ENCODE assay signal across 20 cellular contexts in the genomic region with DNA sequence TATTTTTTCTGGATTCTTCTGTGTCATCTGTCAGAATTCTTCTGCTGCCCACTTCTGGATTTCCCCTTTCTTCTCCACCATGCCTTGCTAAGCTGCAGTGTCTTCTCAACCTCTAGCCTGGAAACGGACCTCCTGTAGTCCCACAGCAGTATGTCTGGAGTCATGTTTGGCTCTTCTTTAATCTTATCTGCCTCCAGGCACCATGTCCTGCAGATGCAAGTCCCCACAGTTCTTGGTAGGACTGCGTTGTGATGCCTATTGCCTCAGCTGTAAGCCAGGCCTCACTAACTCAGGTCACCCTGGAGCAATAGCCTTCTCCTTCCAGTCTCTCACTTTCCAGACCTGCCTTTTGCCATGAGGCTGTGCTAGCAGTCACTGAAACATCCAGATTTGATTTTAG.
DNase-seq lines count a peak whose midpoint lies in the region; ATAC-seq and TF ChIP-seq lines count a peak whose summit lies in the region.
"Had no signal": no experiment of that assay in that cellular context is flagged by ENCODE, and none has a peak within 500 bp of the region (broad histone marks: within the 10 kb centered on the region; RNA-seq: fewer than 3 reads in every experiment).

No MANE protein-coding gene starts in this region.

- no peak overlapping the region for H3K56ac ChIP-seq in H9 (ENCODE audit: insufficient read length, low read depth, low read length)
- no peak overlapping the region for H3K56ac ChIP-seq in mesendoderm (ENCODE audit: low read length)

- H2AK5ac ChIP-seq in H9 (ENCODE audit: insufficient read length, low read length): no peak overlapping the region
- H2AK5ac ChIP-seq in mesendoderm (ENCODE audit: low read length): no peak overlapping the region
- no peak overlapping the region for H2AK5ac ChIP-seq in trophoblast cell (ENCODE audit: low read length)

- H4K5ac ChIP-seq in H9 (ENCODE audit: insufficient read length, low read depth, low read length) (peak overlapping the region; percentile 51), mesendoderm (ENCODE audit: low read length) (no peak overlapping the region)

- no peak overlapping the region for H3K4me3 Mint-ChIP-seq in H9
- H3K4me3 Mint-ChIP-seq: B cell; CD4-positive, alpha-beta T cell; CD8-positive, alpha-beta T cell had no signal

- H3K27ac ChIP-seq in H9 (ENCODE audit: insufficient read length, low read depth, low read length): no peak overlapping the region
- H3K27ac ChIP-seq in mesendoderm (ENCODE audit: low read depth, low read length): no peak overlapping the region
- H3K27ac ChIP-seq in trophoblast cell (ENCODE audit: low read depth, low read length): no peak overlapping the region
- no peak overlapping the region for H3K27ac ChIP-seq in testis
- H3K27ac ChIP-seq: 22Rv1, A549, BLaER1 had no signal

- H4K8ac ChIP-seq in H9 (replicated peaks; ENCODE audit: insufficient read length, low read depth, low read length) (no peak overlapping the region), mesendoderm (ENCODE audit: low read depth, low read length) (no peak overlapping the region), trophoblast cell (ENCODE audit: low read depth, low read length) (no peak overlapping the region)

- H3K23ac ChIP-seq in H9 (ENCODE audit: insufficient read length, low read depth, low read length) (no peak overlapping the region), mesendoderm (ENCODE audit: low read length) (no peak overlapping the region), trophoblast cell (ENCODE audit: low read length) (no peak overlapping the region)

- no peak for TF ChIP-seq POLR2A in testis (IDR thresholded peaks at IDR 0.05)

- H4K91ac ChIP-seq in H9 (ENCODE audit: insufficient read length, low read depth, low read length) (no peak overlapping the region), trophoblast cell (ENCODE audit: low read depth, low read length) (no peak overlapping the region)

- H2BK15ac ChIP-seq in H9 (ENCODE audit: low read depth, low read length) (no peak overlapping the region), mesendoderm (replicated peaks; ENCODE audit: low read depth) (no peak overlapping the region)

- WGBS in H9 (ENCODE audit: extremely low coverage, insufficient read length, low lambda C conversion rate): no CpG with 5 or more reads among the region's 2 CpGs
- whole genome bisulfite sequencing in mesendoderm (ENCODE audit: extremely low coverage, insufficient coverage, low lambda C conversion rate): no CpG with 5 or more reads among the region's 2 CpGs
- WGBS in trophoblast cell (ENCODE audit: extremely low coverage, insufficient coverage, insufficient read length): no CpG with 5 or more reads among the region's 2 CpGs
- 80 to 96% methylated on average over 2 of the region's 2 CpGs for WGBS in testis, 2 donors

- intact Hi-C loops in testis (cut with DNase I; ENCODE audit: low total_unique reads): no loop called here

- no peaks in the 10 kb centered on the region for H3K23me2 ChIP-seq in H9 (ENCODE audit: insufficient read length, low read depth, low read length, poor library complexity, severe bottlenecking)

- no peak overlapping the region for H2BK12ac ChIP-seq in H9 (ENCODE audit: insufficient read length, low read depth, low read length)
- H2BK12ac ChIP-seq in trophoblast cell (ENCODE audit: low read length): no peak overlapping the region

- no peaks in the 10 kb centered on the region; a peak in 1 of 7 replicates for H3K36me3 Mint-ChIP-seq in H9 (ENCODE audit: insufficient read depth in 1 of 3, low read depth in 3 of 3)
- H3K36me3 Mint-ChIP-seq: CD8-positive, alpha-beta T cell had no signal

- DNase-seq in BE2C (peak; percentile 16), H9 (no peak), mesendoderm (peak; percentile 72), trophoblast cell (peak; percentile 24 to 67), GM13976 (ENCODE audit: low spot score) (no peak), testis (no peak)
- DNase-seq in stimulated activated CD4-positive, alpha-beta T cell treated with anti-CD3 and anti-CD28 coated beads, Interleukin-12 subunit alpha, Interleukin-12 subunit beta, amount 100 ng/mL, for 4 hours: no peak
- DNase-seq: AML-193; C1 segment of cervical spinal cord; Caco-2; Calu3; CD4-positive, alpha-beta T cell; CD8-positive, alpha-beta T cell; DMS79 treated with DMSO at 0.1 percent for 48 hours; GF-D8 had no signal

- H3K9ac ChIP-seq in H9 (ENCODE audit: extremely low read depth, insufficient read length, low read length) (no peak overlapping the region), mesendoderm (ENCODE audit: low read length) (no peak overlapping the region), trophoblast cell (ENCODE audit: low read length) (no peak overlapping the region)
- H3K9ac ChIP-seq: BLaER1 had no signal

- H3K79me1 ChIP-seq in H9 (ENCODE audit: insufficient read depth, low read depth, low read length, poor library complexity, severe bottlenecking): no peaks in the 10 kb centered on the region
- no peaks in the 10 kb centered on the region for H3K79me1 ChIP-seq in mesendoderm (ENCODE audit: low read length)
- H3K79me1 ChIP-seq in trophoblast cell (ENCODE audit: low read length): no peaks in the 10 kb centered on the region

- TF ChIP-seq CTCF in BE2C (IDR thresholded peaks at IDR 0.05; ENCODE audit: low read depth, low read length) (no peak), H9 (conservative IDR thresholded peaks at IDR 0.05) (no peak), GM13976 (IDR thresholded peaks at IDR 0.05; ENCODE audit: borderline replicate concordance, control extremely low read depth, extremely low read depth, insufficient read depth, missing control alignments) (no peak), testis (IDR thresholded peaks at IDR 0.05) (no peak)

- H3K18ac ChIP-seq in H9 (ENCODE audit: insufficient read length, low read depth, low read length) (no peak overlapping the region), mesendoderm (ENCODE audit: low read length) (peak overlapping the region; percentile 51), trophoblast cell (ENCODE audit: low read length) (no peak overlapping the region)

- H3K79me2 ChIP-seq in H9 (ENCODE audit: insufficient read depth, low read length) (no peaks in the 10 kb centered on the region), mesendoderm (ENCODE audit: control insufficient read depth, insufficient read depth, low read length) (no peaks in the 10 kb centered on the region), trophoblast cell (ENCODE audit: control insufficient read depth, insufficient read depth, low read length, poor library complexity) (no peaks in the 10 kb centered on the region)

- H3K9me3 ChIP-seq in BE2C: no peaks in the 10 kb centered on the region
- H3K9me3 ChIP-seq in H9 (ENCODE audit: control insufficient read depth, low read depth, low read length): no peaks in the 10 kb centered on the region
- H3K9me3 ChIP-seq in trophoblast cell (ENCODE audit: insufficient read depth, low read depth, low read length): no peaks in the 10 kb centered on the region
- H3K9me3 ChIP-seq in testis: no peaks in the 10 kb centered on the region
- H3K9me3 ChIP-seq: A549, BLaER1, Caco-2 had no signal

- H3K4me1 Mint-ChIP-seq in H9: peaks cover 9% of the 10 kb centered on the region in 2 experiments
- H3K4me1 Mint-ChIP-seq: B cell had no signal

- ATAC-seq in activated CD4-positive, CD25-positive, alpha-beta regulatory T cell treated with anti-CD3 and anti-CD28 coated beads, Interleukin-2, amount 50 U/mL, for 24 hours: no peak
- ATAC-seq: A549; CD8-positive, alpha-beta T cell had no signal

- in situ Hi-C loops in GM13976 (cut with MboI; ENCODE audit: low sequenced_read_pairs, unreplicated experiment): no loop called here

- no peak overlapping the region; a peak in 2 of 7 replicates for H3K27ac Mint-ChIP-seq in H9
- H3K27ac Mint-ChIP-seq: B cell; CD4-positive, alpha-beta T cell; CD8-positive, alpha-beta T cell had no signal

- no peaks in the 10 kb centered on the region for H4K20me1 ChIP-seq in H9 (ENCODE audit: control insufficient read depth, insufficient read depth, insufficient read length)
- H4K20me1 ChIP-seq: BLaER1 had no signal

- H2BK120ac ChIP-seq in H9 (ENCODE audit: low read depth, low read length, poor library complexity, severe bottlenecking): no peak overlapping the region
- no peak overlapping the region for H2BK120ac ChIP-seq in mesendoderm (ENCODE audit: low read depth, low read length)
- H2BK120ac ChIP-seq in trophoblast cell (ENCODE audit: insufficient read depth, low read length, poor library complexity): no peak overlapping the region

- H3T11ph ChIP-seq in H9 (ENCODE audit: low read length): no peak overlapping the region

- H3K9me3 Mint-ChIP-seq in H9: no peaks in the 10 kb centered on the region; a peak in 1 of 5 replicates

- H3K4me1 ChIP-seq in BE2C: no peaks in the 10 kb centered on the region
- peaks cover 5% of the 10 kb centered on the region; the same call in 1 of the 2 replicates for H3K4me1 ChIP-seq in H9 (ENCODE audit: insufficient read depth, low read length)
- H3K4me1 ChIP-seq in mesendoderm (ENCODE audit: control insufficient read depth, low read depth, low read length): no peaks in the 10 kb centered on the region
- H3K4me1 ChIP-seq in trophoblast cell (ENCODE audit: control insufficient read depth in 1 of 2, insufficient read depth in 2 of 2, low read length in 2 of 2): peaks cover 0 to 4% of the 10 kb centered on the region in 2 experiments
- H3K4me1 ChIP-seq in testis: no peaks in the 10 kb centered on the region
- H3K4me1 ChIP-seq: A549, BLaER1, Caco-2 had no signal

- no peak overlapping the region for H3K14ac ChIP-seq in H9 (ENCODE audit: insufficient read depth, low read length)
- H3K14ac ChIP-seq in trophoblast cell (ENCODE audit: low read length): no peak overlapping the region

- H2AFZ ChIP-seq in H9 (ENCODE audit: low read length) (no peak overlapping the region), trophoblast cell (ENCODE audit: insufficient read depth, low read length, poor library complexity) (no peak overlapping the region)

- H3K4me3 ChIP-seq in BE2C (ENCODE audit: low read depth, low read length) (no peak overlapping the region), mesendoderm (ENCODE audit: low read length) (no peak overlapping the region), trophoblast cell (ENCODE audit: low read depth, low read length) (no peak overlapping the region), testis (no peak overlapping the region)
- H3K4me3 ChIP-seq: A549, BLaER1 had no signal

- no peaks in the 10 kb centered on the region for H3K27me3 Mint-ChIP-seq in H9 (ENCODE audit: low read depth)
- H3K27me3 Mint-ChIP-seq: B cell; CD4-positive, alpha-beta T cell had no signal

- H3K4me2 ChIP-seq in H9 (ENCODE audit: insufficient read depth, insufficient read length, low read length) (no peak overlapping the region), mesendoderm (ENCODE audit: low read length) (no peak overlapping the region), trophoblast cell (ENCODE audit: low read length) (no peak overlapping the region)
- H3K4me2 ChIP-seq: A549, BLaER1 had no signal

- H3K4ac ChIP-seq in H9 (ENCODE audit: low read depth, low read length) (no peak overlapping the region), mesendoderm (ENCODE audit: low read depth, low read length) (no peak overlapping the region), trophoblast cell (ENCODE audit: low read depth, low read length) (no peak overlapping the region)

- no peak overlapping the region for H4K12ac ChIP-seq in trophoblast cell (ENCODE audit: low read depth, low read length)

- H2BK20ac ChIP-seq in H9 (ENCODE audit: low read depth, low read length, poor library complexity, severe bottlenecking): no peak overlapping the region

- H3K36me3 ChIP-seq in BE2C (no peaks in the 10 kb centered on the region), mesendoderm (ENCODE audit: control insufficient read depth, insufficient read depth, low read length) (no peaks in the 10 kb centered on the region), trophoblast cell (ENCODE audit: control insufficient read depth in 1 of 2, insufficient read depth in 2 of 2, low read length in 2 of 2) (no peaks in the 10 kb centered on the region), testis (ENCODE audit: low read depth, missing control alignments) (no peaks in the 10 kb centered on the region)
- H3K36me3 ChIP-seq: BLaER1 had no signal

- H3K27me3 ChIP-seq in BE2C: no peaks in the 10 kb centered on the region
- H3K27me3 ChIP-seq in H9 (ENCODE audit: insufficient read depth, low read length): no peaks in the 10 kb centered on the region
- H3K27me3 ChIP-seq in mesendoderm (ENCODE audit: insufficient read depth, low read length, poor library complexity): no peaks in the 10 kb centered on the region
- H3K27me3 ChIP-seq in trophoblast cell (ENCODE audit: insufficient read depth, low read length): no peaks in the 10 kb centered on the region
- no peaks in the 10 kb centered on the region for H3K27me3 ChIP-seq in testis
- H3K27me3 ChIP-seq: BLaER1 had no signal

- H2BK5ac ChIP-seq in H9 (ENCODE audit: insufficient read length, low read length) (no peak overlapping the region), mesendoderm (ENCODE audit: low read length) (no peak overlapping the region), trophoblast cell (ENCODE audit: low read depth, low read length, poor library complexity) (no peak overlapping the region)

Comparison
In these comparisons a context has a peak if more than half of its experiments do, and no peak if none do; other contexts are left out.
1. DNase-seq: peak in BE2C (single experiment), mesendoderm (single experiment) and trophoblast cell (2 of 2); none in H9 (single experiment), GM13976 (single experiment), stimulated activated CD4-positive, alpha-beta T cell treated with anti-CD3 and anti-CD28 coated beads, Interleukin-12 subunit alpha, Interleukin-12 subunit beta, amount 100 ng/mL, for 4 hours (single experiment) and testis (single experiment).